ENCODE assay signal across 9 cellular contexts in the genomic region with DNA sequence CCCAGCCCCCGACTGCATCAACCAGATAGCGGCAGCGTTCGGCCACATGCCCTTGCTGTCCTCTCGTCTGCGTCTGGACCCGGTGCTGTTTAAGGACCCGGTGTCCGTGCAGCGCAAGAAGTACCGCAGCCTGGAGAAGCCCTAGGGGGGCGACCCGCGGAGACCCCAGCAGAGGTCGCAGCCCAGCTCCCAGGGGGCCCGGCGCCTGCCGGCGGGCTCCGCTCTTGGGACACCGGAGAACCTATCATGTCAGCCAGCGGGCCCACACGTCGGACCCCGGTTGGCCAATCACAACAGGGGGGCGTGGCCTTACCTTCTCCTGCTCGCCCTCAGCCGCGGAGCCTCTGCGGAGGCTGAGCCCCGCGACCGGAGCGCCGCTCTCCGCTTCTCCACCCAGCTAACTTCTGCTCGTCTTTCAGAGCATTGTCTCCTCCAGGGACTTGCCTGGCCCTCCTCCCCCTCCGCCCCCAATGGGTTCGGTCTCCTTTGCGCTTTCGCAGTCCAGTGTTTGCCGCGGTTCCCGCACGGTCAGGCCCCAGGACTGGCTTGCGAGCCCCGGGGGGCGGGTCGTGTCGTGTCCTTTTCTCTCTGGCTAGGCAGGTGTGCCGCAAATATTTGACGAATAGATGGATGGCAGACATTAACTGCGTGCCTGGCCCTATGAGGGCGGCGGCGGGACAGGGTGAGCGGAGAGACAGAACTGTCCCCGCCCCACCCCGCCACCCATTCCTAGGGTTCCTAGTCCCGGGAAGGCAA. TPM values are rescaled to one million over a fixed set of nuclear protein-coding genes. Genes with fewer than 3 reads are reported as not detected.
DNase-seq lines count a peak whose midpoint lies in the region; ATAC-seq and TF ChIP-seq lines count a peak whose summit lies in the region.
"Had no signal": no experiment of that assay in that cellular context is flagged by ENCODE, and none has a peak within 500 bp of the region (broad histone marks: within the 10 kb centered on the region; RNA-seq: fewer than 3 reads in every experiment).

No MANE protein-coding gene starts in this region.

- 0% methylated on average over 12 of the region's 60 CpGs for WGBS in right lobe of liver (ENCODE audit: insufficient coverage, low coverage, low lambda C conversion rate, missing lambda C conversion rate)

- peak; percentile 55 for TF ChIP-seq POLR2A in right lobe of liver (IDR thresholded peaks at IDR 0.05)

- H3K4me3 ChIP-seq in BE2C (ENCODE audit: low read depth, low read length) (peak overlapping the region; percentile 80), right lobe of liver (peak overlapping the region; percentile 75 to 90 (median 82))

- intact Hi-C loops in right lobe of liver (cut with DNase I), result loop anchor here in 1 of 2 donors (10.0 kb wide), 1 partner anchor 119 kb away; the partner anchor contains the start of gene FAM110D

- H3K27me3 ChIP-seq in BE2C (no peaks in the 10 kb centered on the region), right lobe of liver (no peaks in the 10 kb centered on the region)

- TF ChIP-seq CTCF in BE2C (IDR thresholded peaks at IDR 0.05; ENCODE audit: low read depth, low read length), result no peak
- TF ChIP-seq CTCF in right lobe of liver (IDR thresholded peaks at IDR 0.05), result no peak

- no peaks in the 10 kb centered on the region for H3K9me3 ChIP-seq in BE2C
- no peaks in the 10 kb centered on the region for H3K9me3 ChIP-seq in right lobe of liver

- H3K36me3 ChIP-seq in BE2C (no peaks in the 10 kb centered on the region), right lobe of liver (no peaks in the 10 kb centered on the region)

- peak overlapping the region; percentile 43 to 59 (median 56) for H3K27ac ChIP-seq in right lobe of liver

- H3K4me1 ChIP-seq in BE2C (no peaks in the 10 kb centered on the region), right lobe of liver (no peaks in the 10 kb centered on the region)

- DNase-seq in BE2C (peak; percentile 93), NCI-H69 (lab: John Stamatoyannopoulos, UW) (peak; percentile 92), dermis microvascular lymphatic vessel endothelial cell (ENCODE audit: low read depth in 2 of 2) (peak; percentile 74 to 94), right lobe of liver (peak; percentile 96)
- DNase-seq in activated CD4-positive, alpha-beta T cell treated with anti-CD3 and anti-CD28 coated beads, Interleukin-2, amount 50 U/mL, for 48 hours, result peak; percentile 93 to 96
- DNase-seq in stimulated activated CD4-positive, alpha-beta T cell treated with anti-CD3 and anti-CD28 coated beads, Interleukin-4, amount 100 ng/mL, for 1 hour, result peak; percentile 93

- ATAC-seq in GM19351 (IDR thresholded peaks at IDR 0.05; ENCODE audit: unreplicated experiment), result peak; percentile 94
- peak; percentile 77 for ATAC-seq in HG03521 (IDR thresholded peaks at IDR 0.05; ENCODE audit: unreplicated experiment)
- peak; percentile 95 to 97 (median 96) for ATAC-seq in right lobe of liver

RNA-seq across cellular contexts. Expression of gene SLC30A2, which starts 10.5 kb away (rescaled TPM):
- polyA plus RNA-seq in BE2C (2012; ENCODE audit: insufficient read depth, insufficient read length, low read depth), result 0.28 TPM
- total RNA-seq in dermis microvascular lymphatic vessel endothelial cell (0.13 TPM in 1 of 2 replicates, not detected in the other), right lobe of liver (under 1 TPM in 5 of 6 experiments, not detected in 1; 0.07 to 0.31 (median 0.22) TPM)
- total RNA-seq: T-helper 1 cell treated with Interleukin-12 subunit alpha and Interleukin-12 subunit beta and Interleukin-4 antibody, amounts not matched to agents 30 ng/mL and 1 ng/mL, for 36 hours had no signal

RNA-seq across cellular contexts. Expression of gene EXTL1, which starts 13.8 kb away (rescaled TPM):
- polyA plus RNA-seq in BE2C (2012; ENCODE audit: insufficient read depth, insufficient read length, low read depth), result not detected
- total RNA-seq in dermis microvascular lymphatic vessel endothelial cell (not detected in 2 replicates), right lobe of liver (under 1 TPM in 2 of 6 experiments, not detected in 4; 0.06 to 0.19 TPM)
- total RNA-seq: T-helper 1 cell treated with Interleukin-12 subunit alpha and Interleukin-12 subunit beta and Interleukin-4 antibody, amounts not matched to agents 30 ng/mL and 1 ng/mL, for 36 hours had no signal

RNA-seq across cellular contexts. Expression of gene TRIM63, which starts 32.0 kb away (rescaled TPM):
- not detected for polyA plus RNA-seq in BE2C (2012; ENCODE audit: insufficient read depth, insufficient read length, low read depth)
- not detected in 2 replicates for total RNA-seq in dermis microvascular lymphatic vessel endothelial cell
- total RNA-seq in right lobe of liver, result 1 to 10 TPM in 1 of 6 experiments, under 1 TPM in 2, not detected in 3; 0.18 to 3.5 (median 0.49) TPM
- total RNA-seq: T-helper 1 cell treated with Interleukin-12 subunit alpha and Interleukin-12 subunit beta and Interleukin-4 antibody, amounts not matched to agents 30 ng/mL and 1 ng/mL, for 36 hours had no signal

RNA-seq across cellular contexts. Expression of gene PAFAH2, which starts 37.5 kb away (rescaled TPM):
- 6.9 TPM for polyA plus RNA-seq in BE2C (2012; ENCODE audit: insufficient read depth, insufficient read length, low read depth)
- total RNA-seq in dermis microvascular lymphatic vessel endothelial cell (12.1 and 17.3 TPM in 2 replicates), right lobe of liver (10 to 100 TPM; 13.2 to 25.2 (median 18.6) TPM)

Comparison
In these comparisons a context has a peak if more than half of its experiments do, and no peak if none do; other contexts are left out.
1. Peak in every context shown above with its lines: DNase-seq, ATAC-seq, H3K4me3 ChIP-seq and H3K27ac ChIP-seq.